Comparison of ENCODE assay signal across 8 cellular contexts in genomic region chr2:43595603-43596412, GRCh38. TPM values are rescaled to one million over a fixed set of nuclear protein-coding genes. Genes with fewer than 3 reads are reported as not detected.
DNase-seq lines count a peak whose midpoint lies in the region; ATAC-seq, FAIRE-seq and TF ChIP-seq lines count a peak whose summit lies in the region.

TSS of gene THADA (minus strand) at chr2:43596038. CDS start at chr2:43592392, 3,646 bp downstream.

- H3K4me1 ChIP-seq in psoas muscle, result peaks cover 11% of the 10 kb centered on the region

- H3K27me3 ChIP-seq in psoas muscle (ENCODE audit: insufficient read depth in 3 of 3, low read length in 2 of 3), result peaks cover 0 to 4% (median 3%) of the 10 kb centered on the region in 3 donors

- ATAC-seq in HG02885 (IDR thresholded peaks at IDR 0.05; ENCODE audit: poor library complexity, unreplicated experiment) (peak; percentile 99), T-helper 17 cell (peak; percentile 95), left ventricle myocardium superior (peak; percentile 99), psoas muscle (peak; percentile 99 to 100 (median 100))

- 0% methylated on average over 44 to 52 of the region's 52 CpGs for WGBS in psoas muscle, 3 donors

- H3K9me3 ChIP-seq in T-helper 17 cell (ENCODE audit: control insufficient read depth, low read length, poor library complexity, severe bottlenecking) (no peaks in the 10 kb centered on the region), psoas muscle (no peaks in the 10 kb centered on the region)

- H3K36me3 ChIP-seq in psoas muscle (ENCODE audit: insufficient read depth in 1 of 2, low read depth in 1 of 2), result peaks cover 0 to 16% of the 10 kb centered on the region in 2 donors

- intact Hi-C loops in left ventricle myocardium superior (cut with micrococcal nuclease), result no loop called here
- intact Hi-C loops in psoas muscle (cut with DNase I), result no loop called here

- FAIRE-seq in urothelium cell line (lab: Jason Lieb, UNC), result peak; percentile 58

- peak within 1 kb of the TSS; percentile 85 for H3K4me3 ChIP-seq in psoas muscle

- peak within 1 kb of the TSS; percentile 93 for H3K4me3 Mint-ChIP-seq in T-helper 17 cell

- peaks cover 3% of the 10 kb centered on the region for H3K36me3 Mint-ChIP-seq in T-helper 17 cell (ENCODE audit: low read depth)

- peak within 1 kb of the TSS; percentile 97 for H3K27ac Mint-ChIP-seq in T-helper 17 cell

- peaks cover 25% of the 10 kb centered on the region for H3K27me3 Mint-ChIP-seq in T-helper 17 cell

- no peak for TF ChIP-seq CTCF in psoas muscle (IDR thresholded peaks at IDR 0.05)

- H3K27ac ChIP-seq in angular gyrus (ENCODE audit: low read depth, low read length) (peak within 1 kb of the TSS; percentile 72), psoas muscle (peak within 1 kb of the TSS; percentile 90)

- peak; percentile 95 for DNase-seq in NCI-H1694 treated with DMSO at 0.1 percent for 48 hours (lab: John Stamatoyannopoulos, UW)
- peak; percentile 82 to 88 (median 87) for DNase-seq in T-helper 17 cell
- DNase-seq in left ventricle myocardium superior, result peak; percentile 98
- peak; percentile 99 for DNase-seq in psoas muscle
- DNase-seq in urothelium cell line (ENCODE audit: low spot score), result peak; percentile 99

- peaks cover 21% of the 10 kb centered on the region for H3K4me1 Mint-ChIP-seq in T-helper 17 cell

- TF ChIP-seq POLR2A in GM15510 (IDR thresholded peaks at IDR 0.05; ENCODE audit: borderline replicate concordance, extremely low read depth, insufficient read length), result peak; percentile 97

RNA-seq across cellular contexts. Expression of gene THADA, which starts in this region (rescaled TPM):
- total RNA-seq in T-helper 17 cell (10 to 100 TPM; 40.1 to 41.0 TPM), left ventricle myocardium superior (12.1 TPM), psoas muscle (10 to 100 TPM; 11.4 to 17.4 (median 12.9) TPM)
- 10 to 100 TPM in 2 of 3 donors, 1 to 10 TPM in 1; 8.1 to 11.6 (median 11.3) TPM for polyA plus RNA-seq in psoas muscle

Comparison
In these comparisons a context has a peak if more than half of its experiments do, and no peak if none do; other contexts are left out.
1. Peak in every context shown above with its lines: DNase-seq, ATAC-seq, H3K4me3 ChIP-seq and H3K27ac ChIP-seq.